In genomic region chr6:100296810-100297544, GRCh38 we compare ENCODE assay signal across 13 cellular contexts.
DNase-seq lines count a peak whose midpoint lies in the region; ATAC-seq and TF ChIP-seq lines count a peak whose summit lies in the region.
"Had no signal": no experiment of that assay in that cellular context is flagged by ENCODE, and none has a peak within 500 bp of the region (broad histone marks: within the 10 kb centered on the region; RNA-seq: fewer than 3 reads in every experiment).

No MANE protein-coding gene starts in this region.

- DNase-seq in DND-41: no peak
- peak; percentile 52 for DNase-seq in NCI-H146 treated with DMSO at 0.1 percent for 48 hours (lab: John Stamatoyannopoulos, UW; ENCODE audit: unreplicated experiment)
- peak; percentile 85 for DNase-seq in mammary epithelial cell
- peak; percentile 79 for DNase-seq in mesendoderm
- DNase-seq in activated CD4-positive, alpha-beta memory T cell treated with anti-CD3 and anti-CD28 coated beads, Interleukin-2, amount 10 ng/mL, durations not matched to agents 7 days and 5 days: no peak
- DNase-seq in esophagus squamous epithelium (lab: John Stamatoyannopoulos, UW): no peak
- DNase-seq in type B pancreatic cell (ENCODE audit: extremely low spot score, unreplicated experiment): no peak
- DNase-seq: activated CD4-positive, alpha-beta T cell treated with anti-CD3 and anti-CD28 coated beads, Interleukin-2, amount 10 ng/mL, durations not matched to agents 7 days and 5 days; Kasumi-1; thyroid gland had no signal

- H3K79me2 ChIP-seq in DND-41 (ENCODE audit: insufficient read depth, low read length): no peaks in the 10 kb centered on the region
- no peaks in the 10 kb centered on the region for H3K79me2 ChIP-seq in mammary epithelial cell (ENCODE audit: insufficient read depth, low read length)
- H3K79me2 ChIP-seq in mesendoderm (ENCODE audit: control insufficient read depth, insufficient read depth, low read length): no peaks in the 10 kb centered on the region

- H3K56ac ChIP-seq in mesendoderm (ENCODE audit: low read length): no peak overlapping the region

- H2BK5ac ChIP-seq in mesendoderm (ENCODE audit: low read length): no peak overlapping the region

- no peaks in the 10 kb centered on the region for H3K27me3 ChIP-seq in DND-41 (ENCODE audit: insufficient read depth, low read length, poor library complexity)
- no peaks in the 10 kb centered on the region for H3K27me3 ChIP-seq in mammary epithelial cell (ENCODE audit: insufficient read depth, low read length)
- H3K27me3 ChIP-seq in mesendoderm (ENCODE audit: insufficient read depth, low read length, poor library complexity): no peaks in the 10 kb centered on the region
- no peaks in the 10 kb centered on the region for H3K27me3 ChIP-seq in esophagus squamous epithelium
- H3K27me3 ChIP-seq: esophagus muscularis mucosa had no signal

- dilution Hi-C loops in mammary epithelial cell (cut with HindIII; ENCODE audit: low sequenced_read_pairs): no loop called here

- in situ Hi-C loops in mammary epithelial cell (cut with MboI; ENCODE audit: low sequenced_read_pairs in 2 of 2): no loop called here

- H2BK15ac ChIP-seq in mesendoderm (replicated peaks; ENCODE audit: low read depth): no peak overlapping the region

- no peaks in the 10 kb centered on the region for H3K9me3 Mint-ChIP-seq in activated CD4-positive, alpha-beta memory T cell treated with anti-CD3 and anti-CD28 coated beads, Interleukin-2, amount 10 ng/mL, durations not matched to agents 7 days and 5 days
- H3K9me3 Mint-ChIP-seq in type B pancreatic cell: no peaks in the 10 kb centered on the region
- H3K9me3 Mint-ChIP-seq: activated CD4-positive, alpha-beta T cell treated with anti-CD3 and anti-CD28 coated beads, Interleukin-2, amount 10 ng/mL, durations not matched to agents 7 days and 5 days; activated naive CD4-positive, alpha-beta T cell treated with anti-CD3 and anti-CD28 coated beads, Interleukin-2, amount 50 U/mL, for 72 hours had no signal

- no peak for TF ChIP-seq CTCF in DND-41 (IDR thresholded peaks at IDR 0.05; ENCODE audit: borderline replicate concordance, extremely low read depth, low read length, poor library complexity, severe bottlenecking)
- TF ChIP-seq CTCF in mammary epithelial cell (conservative IDR thresholded peaks at IDR 0.05 in 1 of 2, IDR thresholded peaks at IDR 0.05 in 1 of 2; ENCODE audit: extremely low read depth in 1 of 2, insufficient read depth in 1 of 2, low read depth in 1 of 2, low read length in 2 of 2): no peak
- no peak for TF ChIP-seq CTCF in esophagus squamous epithelium (IDR thresholded peaks at IDR 0.05)
- no peak for TF ChIP-seq CTCF in type B pancreatic cell (conservative IDR thresholded peaks at IDR 0.05)

- H3K23ac ChIP-seq in mesendoderm (ENCODE audit: low read length): no peak overlapping the region

- H2AFZ ChIP-seq in DND-41 (ENCODE audit: low read depth, low read length): no peak overlapping the region
- peak overlapping the region; percentile 0 for H2AFZ ChIP-seq in mammary epithelial cell (ENCODE audit: low read depth, low read length)

- no peak overlapping the region for H3K4me3 Mint-ChIP-seq in activated CD4-positive, alpha-beta memory T cell treated with anti-CD3 and anti-CD28 coated beads, Interleukin-2, amount 10 ng/mL, durations not matched to agents 7 days and 5 days
- no peak overlapping the region for H3K4me3 Mint-ChIP-seq in type B pancreatic cell
- H3K4me3 Mint-ChIP-seq: activated CD4-positive, alpha-beta T cell treated with anti-CD3 and anti-CD28 coated beads, Interleukin-2, amount 10 ng/mL, durations not matched to agents 7 days and 5 days had no signal

- no peaks in the 10 kb centered on the region for H3K36me3 Mint-ChIP-seq in activated CD4-positive, alpha-beta memory T cell treated with anti-CD3 and anti-CD28 coated beads, Interleukin-2, amount 10 ng/mL, durations not matched to agents 7 days and 5 days (ENCODE audit: low read depth)
- H3K36me3 Mint-ChIP-seq in type B pancreatic cell: no peaks in the 10 kb centered on the region
- H3K36me3 Mint-ChIP-seq: activated naive CD4-positive, alpha-beta T cell treated with anti-CD3 and anti-CD28 coated beads, Interleukin-2, amount 50 U/mL, for 72 hours had no signal

- no TSS peak for BruUV-seq in mammary epithelial cell (replicated peaks; lab: Mats Ljungman, UMichigan)

- no peak for TF ChIP-seq POLR2A in esophagus squamous epithelium (IDR thresholded peaks at IDR 0.05)

- no peak overlapping the region for H3K18ac ChIP-seq in mesendoderm (ENCODE audit: low read length)

- no peak overlapping the region for H3K27ac Mint-ChIP-seq in activated CD4-positive, alpha-beta memory T cell treated with anti-CD3 and anti-CD28 coated beads, Interleukin-2, amount 10 ng/mL, durations not matched to agents 7 days and 5 days
- H3K27ac Mint-ChIP-seq in type B pancreatic cell: no peak overlapping the region
- H3K27ac Mint-ChIP-seq: activated CD4-positive, alpha-beta T cell treated with anti-CD3 and anti-CD28 coated beads, Interleukin-2, amount 10 ng/mL, durations not matched to agents 7 days and 5 days; activated naive CD4-positive, alpha-beta T cell treated with anti-CD3 and anti-CD28 coated beads, Interleukin-2, amount 50 U/mL, for 72 hours had no signal

- ATAC-seq in DND-41 (ENCODE audit: insufficient read depth, low read depth): peak; percentile 37; the same call in 1 of the 3 replicates
- no peak for ATAC-seq in HG03342 (IDR thresholded peaks at IDR 0.05; ENCODE audit: unreplicated experiment)
- ATAC-seq: activated naive CD4-positive, alpha-beta T cell treated with anti-CD3 and anti-CD28 coated beads, Interleukin-2, amount 50 U/mL, for 72 hours had no signal

- no peak overlapping the region for H3K4me3 ChIP-seq in DND-41 (ENCODE audit: low read depth in 1 of 2, low read length in 2 of 2)
- no peak overlapping the region for H3K4me3 ChIP-seq in mammary epithelial cell (replicated peaks in 1 of 3; ENCODE audit: insufficient read depth in 1 of 3, low read depth in 2 of 3, low read length in 3 of 3)
- H3K4me3 ChIP-seq in mesendoderm (ENCODE audit: low read length): no peak overlapping the region
- no peak overlapping the region for H3K4me3 ChIP-seq in esophagus squamous epithelium
- H3K4me3 ChIP-seq: esophagus muscularis mucosa, thyroid gland had no signal

- peaks cover 6% of the 10 kb centered on the region for H3K4me1 Mint-ChIP-seq in activated CD4-positive, alpha-beta memory T cell treated with anti-CD3 and anti-CD28 coated beads, Interleukin-2, amount 10 ng/mL, durations not matched to agents 7 days and 5 days
- H3K4me1 Mint-ChIP-seq in type B pancreatic cell (ENCODE audit: unreplicated experiment): peaks cover 6% of the 10 kb centered on the region
- H3K4me1 Mint-ChIP-seq: activated CD4-positive, alpha-beta T cell treated with anti-CD3 and anti-CD28 coated beads, Interleukin-2, amount 10 ng/mL, durations not matched to agents 7 days and 5 days had no signal

- H3K9ac ChIP-seq in DND-41 (ENCODE audit: low read depth, low read length) (no peak overlapping the region), mammary epithelial cell (ENCODE audit: insufficient read depth, low read length) (no peak overlapping the region), mesendoderm (ENCODE audit: low read length) (no peak overlapping the region)

- 0% methylated on average over 3 of the region's 3 CpGs for WGBS in mammary epithelial cell (ENCODE audit: low coverage, missing lambda C conversion rate)
- WGBS in mesendoderm (ENCODE audit: extremely low coverage, insufficient coverage, low lambda C conversion rate): no CpG with 5 or more reads among the region's 3 CpGs
- 34 to 37% methylated on average over 3 of the region's 3 CpGs for WGBS in esophagus squamous epithelium, 2 donors

- CTCF ChIA-PET in mammary epithelial cell (lab: Charles Lee; ENCODE audit: low non-redundant PET): no interaction called here
- CTCF ChIA-PET in activated CD4-positive, alpha-beta memory T cell treated with anti-CD3 and anti-CD28 coated beads, Interleukin-2, amount 10 ng/mL, durations not matched to agents 7 days and 5 days (lab: Charles Lee): no interaction called here

- H3K9me3 ChIP-seq in DND-41 (ENCODE audit: insufficient read depth, low read length, severe bottlenecking) (no peaks in the 10 kb centered on the region), mammary epithelial cell (replicated peaks; ENCODE audit: insufficient read depth, low read length) (no peaks in the 10 kb centered on the region), esophagus squamous epithelium (no peaks in the 10 kb centered on the region)
- H3K9me3 ChIP-seq: esophagus muscularis mucosa, thyroid gland had no signal

- POLR2A ChIA-PET in activated CD4-positive, alpha-beta memory T cell treated with anti-CD3 and anti-CD28 coated beads, Interleukin-2, amount 10 ng/mL, durations not matched to agents 7 days and 5 days (lab: Charles Lee): no interaction called here

- H4K20me1 ChIP-seq in DND-41 (ENCODE audit: insufficient read depth, low read length) (no peaks in the 10 kb centered on the region), mammary epithelial cell (ENCODE audit: insufficient read depth, low read length) (no peaks in the 10 kb centered on the region)

- H3K4me1 ChIP-seq in DND-41 (ENCODE audit: insufficient read depth, low read length) (no peaks in the 10 kb centered on the region; the same call in 1 of the 2 replicates), mammary epithelial cell (ENCODE audit: insufficient read depth, low read length) (peaks cover 30% of the 10 kb centered on the region), mesendoderm (ENCODE audit: control insufficient read depth, low read depth, low read length) (peaks cover 3% of the 10 kb centered on the region), esophagus squamous epithelium (peaks cover 0 to 8% (median 0%) of the 10 kb centered on the region in 3 donors)
- H3K4me1 ChIP-seq: esophagus muscularis mucosa, thyroid gland had no signal

- H2AK5ac ChIP-seq in mesendoderm (ENCODE audit: low read length): no peak overlapping the region

- no peak overlapping the region for H2BK120ac ChIP-seq in mesendoderm (ENCODE audit: low read depth, low read length)

- H3K79me1 ChIP-seq in mesendoderm (ENCODE audit: low read length): no peaks in the 10 kb centered on the region

- H4K5ac ChIP-seq in mesendoderm (ENCODE audit: low read length): no peak overlapping the region

- intact Hi-C loops in mammary epithelial cell (cut with micrococcal nuclease): no loop called here
- intact Hi-C loops in esophagus squamous epithelium (cut with DNase I): no loop called here

- no peak overlapping the region for H3K27ac ChIP-seq in DND-41 (ENCODE audit: low read length)
- H3K27ac ChIP-seq in mammary epithelial cell (ENCODE audit: insufficient read depth, low read depth, low read length): peak overlapping the region; percentile 35
- no peak overlapping the region for H3K27ac ChIP-seq in mesendoderm (ENCODE audit: low read depth, low read length)
- no peak overlapping the region for H3K27ac ChIP-seq in esophagus squamous epithelium
- H3K27ac ChIP-seq: esophagus muscularis mucosa, thyroid gland had no signal

- no peak overlapping the region for H4K8ac ChIP-seq in mesendoderm (ENCODE audit: low read depth, low read length)

- peaks cover 10% of the 10 kb centered on the region for H3K27me3 Mint-ChIP-seq in activated CD4-positive, alpha-beta memory T cell treated with anti-CD3 and anti-CD28 coated beads, Interleukin-2, amount 10 ng/mL, durations not matched to agents 7 days and 5 days
- no peaks in the 10 kb centered on the region for H3K27me3 Mint-ChIP-seq in type B pancreatic cell

- H3K4ac ChIP-seq in mesendoderm (ENCODE audit: low read depth, low read length): no peak overlapping the region

- H3K36me3 ChIP-seq in DND-41 (ENCODE audit: insufficient read depth, low read length) (no peaks in the 10 kb centered on the region), mammary epithelial cell (ENCODE audit: insufficient read depth, low read length) (no peaks in the 10 kb centered on the region), mesendoderm (ENCODE audit: control insufficient read depth, insufficient read depth, low read length) (no peaks in the 10 kb centered on the region), esophagus squamous epithelium (no peaks in the 10 kb centered on the region)
- H3K36me3 ChIP-seq: esophagus muscularis mucosa, thyroid gland had no signal

- H3K4me2 ChIP-seq in DND-41 (ENCODE audit: insufficient read depth, low read length): no peak overlapping the region
- peak overlapping the region; percentile 65 for H3K4me2 ChIP-seq in mammary epithelial cell (ENCODE audit: insufficient read depth, low read depth, low read length)
- H3K4me2 ChIP-seq in mesendoderm (ENCODE audit: low read length): no peak overlapping the region

Comparison
In these comparisons a context has a peak if more than half of its experiments do, and no peak if none do; other contexts are left out.
1. DNase-seq: peak in NCI-H146 treated with DMSO at 0.1 percent for 48 hours (single experiment), mammary epithelial cell (single experiment) and mesendoderm (single experiment); none in DND-41 (single experiment), activated CD4-positive, alpha-beta memory T cell treated with anti-CD3 and anti-CD28 coated beads, Interleukin-2, amount 10 ng/mL, durations not matched to agents 7 days and 5 days (single experiment), esophagus squamous epithelium (single experiment) and type B pancreatic cell (single experiment).